Comparison of ENCODE assay signal across 8 cellular contexts in the genomic region with DNA sequence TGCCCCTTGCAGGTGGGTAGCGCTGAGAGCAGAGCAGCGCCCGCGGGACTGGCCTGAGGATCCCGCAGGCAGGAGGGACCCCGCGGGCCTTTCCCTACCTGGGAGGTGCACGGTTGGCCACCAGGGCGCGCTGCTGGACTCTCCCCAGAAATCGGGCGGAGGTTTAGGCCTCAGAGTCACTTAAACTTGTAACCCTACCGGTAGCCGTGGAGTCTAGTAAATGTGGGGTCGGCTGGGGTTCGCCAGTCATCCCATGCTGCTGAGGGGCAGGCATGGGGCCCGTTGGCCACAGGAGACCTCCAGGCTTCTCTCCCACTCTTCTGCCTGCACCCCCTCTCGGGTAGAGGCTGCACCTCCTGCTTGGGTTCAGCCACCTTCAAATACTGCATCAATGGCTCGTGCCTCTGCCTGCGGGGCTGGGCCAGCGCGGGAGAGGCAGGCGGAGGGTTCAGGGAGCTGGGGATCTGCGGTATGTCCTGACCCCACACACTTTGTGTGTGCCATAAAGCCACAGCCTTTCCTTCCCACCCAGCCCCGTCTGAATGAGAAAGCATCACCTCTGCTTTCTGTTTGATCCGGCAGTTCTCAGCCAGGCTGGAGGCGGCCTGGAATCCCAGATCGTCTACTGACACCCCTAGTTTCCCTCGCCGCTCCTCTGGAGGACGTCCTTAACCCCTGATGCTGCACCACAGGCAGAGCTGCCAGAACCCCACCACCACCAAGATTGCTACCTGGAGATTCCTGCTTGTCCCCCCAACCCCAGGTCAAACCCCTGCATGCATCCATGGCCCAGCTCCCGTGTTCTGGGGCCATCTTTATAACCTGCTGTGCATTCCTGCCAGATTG. TPM values are rescaled to one million over a fixed set of nuclear protein-coding genes. Genes with fewer than 3 reads are reported as not detected.
DNase-seq lines count a peak whose midpoint lies in the region; ATAC-seq and TF ChIP-seq lines count a peak whose summit lies in the region.

No MANE protein-coding gene starts in this region.

- no peak overlapping the region for H3K27ac Mint-ChIP-seq in activated CD8-positive, alpha-beta memory T cell treated with anti-CD3 and anti-CD28 coated beads, Interleukin-2, amount 10 ng/mL, durations not matched to agents 7 days and 5 days
- H3K27ac Mint-ChIP-seq in naive thymus-derived CD8-positive, alpha-beta T cell, result peak overlapping the region in 3 of 10 donors; percentile 11 to 65 (median 19)

- POLR2A ChIA-PET in naive thymus-derived CD8-positive, alpha-beta T cell (lab: Charles Lee), result interaction anchor here (0.7 to 1.1 kb wide), 3 partner anchors 98 to 131 kb away, joined by 3 read pairs; no protein-coding TSS in a partner anchor

- H3K9me3 ChIP-seq in BLaER1, result no peaks in the 10 kb centered on the region

- H3K9me3 Mint-ChIP-seq in activated CD8-positive, alpha-beta memory T cell treated with anti-CD3 and anti-CD28 coated beads, Interleukin-2, amount 10 ng/mL, durations not matched to agents 7 days and 5 days (ENCODE audit: low read depth), result no peaks in the 10 kb centered on the region
- H3K9me3 Mint-ChIP-seq in naive thymus-derived CD8-positive, alpha-beta T cell, result no peaks in the 10 kb centered on the region

- H3K4me1 Mint-ChIP-seq in activated CD8-positive, alpha-beta memory T cell treated with anti-CD3 and anti-CD28 coated beads, Interleukin-2, amount 10 ng/mL, durations not matched to agents 7 days and 5 days, result peaks cover 11% of the 10 kb centered on the region
- H3K4me1 Mint-ChIP-seq in naive thymus-derived CD8-positive, alpha-beta T cell, result peaks cover 4 to 14% (median 8%) of the 10 kb centered on the region in 4 donors

- H3K27me3 Mint-ChIP-seq in activated CD8-positive, alpha-beta memory T cell treated with anti-CD3 and anti-CD28 coated beads, Interleukin-2, amount 10 ng/mL, durations not matched to agents 7 days and 5 days, result peaks cover 2% of the 10 kb centered on the region
- peaks cover 0 to 5% (median 0%) of the 10 kb centered on the region in 5 donors for H3K27me3 Mint-ChIP-seq in naive thymus-derived CD8-positive, alpha-beta T cell

- H3K9ac ChIP-seq in BLaER1, result peak overlapping the region; percentile 58

- H3K4me2 ChIP-seq in BLaER1, result peak overlapping the region; percentile 67

- no peak overlapping the region for H3K4me3 Mint-ChIP-seq in activated CD8-positive, alpha-beta memory T cell treated with anti-CD3 and anti-CD28 coated beads, Interleukin-2, amount 10 ng/mL, durations not matched to agents 7 days and 5 days
- H3K4me3 Mint-ChIP-seq in naive thymus-derived CD8-positive, alpha-beta T cell, result no peak overlapping the region

- ATAC-seq in GM19328 (IDR thresholded peaks at IDR 0.05; ENCODE audit: unreplicated experiment), result peak; percentile 67
- ATAC-seq in HG03432 (IDR thresholded peaks at IDR 0.05; ENCODE audit: unreplicated experiment), result peak; percentile 86
- ATAC-seq in activated CD8-positive, alpha-beta memory T cell treated with anti-CD3 and anti-CD28 coated beads, Interleukin-2, amount 10 ng/mL, durations not matched to agents 7 days and 5 days, result peak; percentile 97
- ATAC-seq in naive thymus-derived CD8-positive, alpha-beta T cell, result peak; percentile 96 to 97

- H3K36me3 ChIP-seq in BLaER1, result no peaks in the 10 kb centered on the region

- peaks cover 24% of the 10 kb centered on the region for H3K4me1 ChIP-seq in BLaER1

- peak overlapping the region; percentile 52; the same call in 1 of the 2 replicates for H3K27ac ChIP-seq in BLaER1

- CTCF ChIA-PET in activated CD8-positive, alpha-beta memory T cell treated with anti-CD3 and anti-CD28 coated beads, Interleukin-2, amount 10 ng/mL, durations not matched to agents 7 days and 5 days (lab: Charles Lee), result interaction anchor here (0.6 to 9.1 kb wide), 14 partner anchors 8 to 367 kb away, joined by 3 to 269 read pairs (median 4); partner anchors contain the start of genes AHCYL1, CYB561D1, GNAI3 and GSTM4

- H3K27me3 ChIP-seq in BLaER1, result no peaks in the 10 kb centered on the region

- TF ChIP-seq CTCF in epithelial cell of proximal tubule (conservative IDR thresholded peaks at IDR 0.05; ENCODE audit: low read depth, low read length), result peak; percentile 89

- no peaks in the 10 kb centered on the region for H3K36me3 Mint-ChIP-seq in activated CD8-positive, alpha-beta memory T cell treated with anti-CD3 and anti-CD28 coated beads, Interleukin-2, amount 10 ng/mL, durations not matched to agents 7 days and 5 days
- no peaks in the 10 kb centered on the region for H3K36me3 Mint-ChIP-seq in naive thymus-derived CD8-positive, alpha-beta T cell

- H3K4me3 ChIP-seq in BLaER1, result no peak overlapping the region
- no peak overlapping the region for H3K4me3 ChIP-seq in epithelial cell of proximal tubule (ENCODE audit: low read depth, low read length)

- DNase-seq in NOMO-1 treated with DMSO at 0.1 percent for 48 hours (lab: John Stamatoyannopoulos, UW; ENCODE audit: unreplicated experiment), result peak; percentile 72
- peak; percentile 93 for DNase-seq in activated CD8-positive, alpha-beta memory T cell treated with anti-CD3 and anti-CD28 coated beads, Interleukin-2, amount 10 ng/mL, durations not matched to agents 7 days and 5 days
- no peak for DNase-seq in epithelial cell of proximal tubule (ENCODE audit: low read depth)
- peak; percentile 72 to 90 (median 84) for DNase-seq in naive thymus-derived CD8-positive, alpha-beta T cell
- peak; percentile 80 for DNase-seq in stimulated activated naive CD4-positive, alpha-beta T cell treated with Interleukin-2 at 50 U/mL for 16 hours (lab: John Stamatoyannopoulos, UW)

- H4K20me1 ChIP-seq in BLaER1, result no peaks in the 10 kb centered on the region

RNA-seq across cellular contexts. Expression of gene GSTM4, which starts 12.3 kb away (rescaled TPM):
- total RNA-seq in activated CD8-positive, alpha-beta memory T cell treated with anti-CD3 and anti-CD28 coated beads, Interleukin-2, amount 10 ng/mL, durations not matched to agents 7 days and 5 days, result 1 to 10 TPM; 5.7 to 6.7 TPM
- total RNA-seq in epithelial cell of proximal tubule, result 2.1 and 10.7 TPM in 2 replicates
- 1 to 10 TPM; 2.5 to 3.8 TPM for total RNA-seq in naive thymus-derived CD8-positive, alpha-beta T cell
- 10 to 100 TPM in 2 of 3 donors, 1 to 10 TPM in 1; 8.6 to 17.4 (median 17.3) TPM for polyA plus RNA-seq in naive thymus-derived CD8-positive, alpha-beta T cell

RNA-seq across cellular contexts. Expression of gene AMPD2, which starts 24.0 kb away (rescaled TPM):
- total RNA-seq in activated CD8-positive, alpha-beta memory T cell treated with anti-CD3 and anti-CD28 coated beads, Interleukin-2, amount 10 ng/mL, durations not matched to agents 7 days and 5 days, result 100 to 1,000 TPM in 1 of 2 experiments, 10 to 100 TPM in 1; 90.4 to 113 TPM
- 63.8 and 110 TPM in 2 replicates for total RNA-seq in epithelial cell of proximal tubule
- total RNA-seq in naive thymus-derived CD8-positive, alpha-beta T cell, result 10 to 100 TPM; 71.1 to 76.0 TPM
- polyA plus RNA-seq in naive thymus-derived CD8-positive, alpha-beta T cell, result 10 to 100 TPM; 21.9 to 33.9 (median 24.4) TPM

RNA-seq across cellular contexts. Expression of gene GNAT2, which starts 24.2 kb away (rescaled TPM):
- not detected for total RNA-seq in activated CD8-positive, alpha-beta memory T cell treated with anti-CD3 and anti-CD28 coated beads, Interleukin-2, amount 10 ng/mL, durations not matched to agents 7 days and 5 days
- 0.58 TPM in 1 of 2 replicates, not detected in the other for total RNA-seq in epithelial cell of proximal tubule
- total RNA-seq in naive thymus-derived CD8-positive, alpha-beta T cell, result not detected
- polyA plus RNA-seq in naive thymus-derived CD8-positive, alpha-beta T cell, result not detected

RNA-seq across cellular contexts. Expression of gene GSTM2, which starts 24.2 kb away (rescaled TPM):
- total RNA-seq in activated CD8-positive, alpha-beta memory T cell treated with anti-CD3 and anti-CD28 coated beads, Interleukin-2, amount 10 ng/mL, durations not matched to agents 7 days and 5 days, result 10 to 100 TPM in 1 of 2 experiments, 1 to 10 TPM in 1; 8.0 to 17.8 TPM
- 6.8 and 8.9 TPM in 2 replicates for total RNA-seq in epithelial cell of proximal tubule
- total RNA-seq in naive thymus-derived CD8-positive, alpha-beta T cell, result 10 to 100 TPM; 70.7 to 75.9 TPM
- polyA plus RNA-seq in naive thymus-derived CD8-positive, alpha-beta T cell, result 10 to 100 TPM; 20.8 to 51.7 (median 40.7) TPM

RNA-seq across cellular contexts. Expression of gene GSTM1, which starts 44.0 kb away (rescaled TPM):
- total RNA-seq in activated CD8-positive, alpha-beta memory T cell treated with anti-CD3 and anti-CD28 coated beads, Interleukin-2, amount 10 ng/mL, durations not matched to agents 7 days and 5 days, result not detected
- total RNA-seq in epithelial cell of proximal tubule, result not detected in 2 replicates
- total RNA-seq in naive thymus-derived CD8-positive, alpha-beta T cell, result under 1 TPM in 1 of 2 experiments, not detected in 1; 0.38 TPM
- 10 to 100 TPM in 2 of 3 donors, not detected in 1; 54.7 to 62.0 TPM for polyA plus RNA-seq in naive thymus-derived CD8-positive, alpha-beta T cell
